8 cellular contexts compared by ENCODE assay signal in genomic region chr12:2877047-2877958, GRCh38. TPM values are rescaled to one million over a fixed set of nuclear protein-coding genes. Genes with fewer than 3 reads are reported as not detected.
A peak's percentile ranks its signal among the peaks of the same experiment; 100 is the strongest.
DNase-seq lines count a peak whose midpoint lies in the region; ATAC-seq and TF ChIP-seq lines count a peak whose summit lies in the region.

TSS of gene FOXM1 (minus strand) at chr12:2877174. CDS start at chr12:2874478, 2,696 bp downstream.
TSS of gene RHNO1 (plus strand) at chr12:2877223. CDS start at chr12:2885367, 8,144 bp downstream.

- ATAC-seq in GM19035 (IDR thresholded peaks at IDR 0.05; ENCODE audit: unreplicated experiment) (peak; percentile 76), HG03354 (IDR thresholded peaks at IDR 0.05; ENCODE audit: poor library complexity, severe bottlenecking, unreplicated experiment) (peak; percentile 78)

- DNase-seq in AG09319 (ENCODE audit: extremely low read depth, low read depth) (peak; percentile 79), NCI-H446 (lab: John Stamatoyannopoulos, UW) (peak; percentile 87 to 93), cerebellum (ENCODE audit: low spot score) (peak; percentile 97), kidney glomerular epithelial cell (lab: John Stamatoyannopoulos, UW) (peak; percentile 73)
- peak; percentile 75 to 81 for DNase-seq in activated CD4-positive, alpha-beta T cell treated with anti-CD3 and anti-CD28 coated beads for 24 hours (ENCODE audit: low read depth in 2 of 2)
- peak; percentile 68 to 83 for DNase-seq in stimulated activated CD4-positive, alpha-beta T cell treated with anti-CD3 and anti-CD28 coated beads, Interleukin-15, amount 100 ng/mL, for 48 hours (ENCODE audit: low read depth in 2 of 2)

- no peak; the same call in 1 of the 2 replicates for TF ChIP-seq CTCF in AG09319 (IDR thresholded peaks at IDR 0.05; ENCODE audit: low read depth, low read length)

RNA-seq across cellular contexts. Expression of gene FOXM1, which starts in this region (rescaled TPM):
- total RNA-seq in cerebellum = 6.3 TPM

RNA-seq across cellular contexts. Expression of gene RHNO1, which starts in this region (rescaled TPM):
- 30.4 TPM for total RNA-seq in cerebellum

Comparison
In these comparisons a context has a peak if more than half of its experiments do, and no peak if none do; other contexts are left out.
1. Peak in every context shown above with its lines: DNase-seq and ATAC-seq.